In genomic region chr18:23585897-23586248, GRCh38 we compare ENCODE assay signal across 8 cellular contexts. TPM values are rescaled to one million over a fixed set of nuclear protein-coding genes. Genes with fewer than 3 reads are reported as not detected.
DNase-seq lines count a peak whose midpoint lies in the region; ATAC-seq and TF ChIP-seq lines count a peak whose summit lies in the region.

No MANE protein-coding gene starts in this region.

- H3K4me3 Mint-ChIP-seq in CD4-positive, CD25-positive, alpha-beta regulatory T cell: peak overlapping the region; percentile 95 to 100 (median 97)

- H3K4me3 ChIP-seq in CD4-positive, CD25-positive, alpha-beta regulatory T cell (ENCODE audit: low read depth, low read length): peak overlapping the region; percentile 98
- peak overlapping the region; percentile 84 to 87 for H3K4me3 ChIP-seq in ascending aorta
- H3K4me3 ChIP-seq in vagina: peak overlapping the region; percentile 85 to 92

- H3K4me1 Mint-ChIP-seq in CD4-positive, CD25-positive, alpha-beta regulatory T cell: peaks cover 33 to 53% (median 42%) of the 10 kb centered on the region in 4 donors

- H3K36me3 Mint-ChIP-seq in CD4-positive, CD25-positive, alpha-beta regulatory T cell: peaks cover 9% of the 10 kb centered on the region

- peaks cover 40% of the 10 kb centered on the region for H3K4me1 ChIP-seq in CD4-positive, CD25-positive, alpha-beta regulatory T cell (ENCODE audit: control insufficient read depth, insufficient read depth, low read length, poor library complexity, severe bottlenecking)
- H3K4me1 ChIP-seq in ascending aorta (peaks cover 10 to 29% of the 10 kb centered on the region in 2 donors), vagina (peaks cover 49% of the 10 kb centered on the region)

- DNase-seq in CD4-positive, CD25-positive, alpha-beta regulatory T cell: no peak
- no peak for DNase-seq in ascending aorta (ENCODE audit: low spot score in 2 of 2)
- DNase-seq in medulla oblongata (ENCODE audit: extremely low spot score): peak; percentile 34
- no peak for DNase-seq in vagina (ENCODE audit: extremely low spot score in 2 of 2)
- DNase-seq in dedifferentiated amniotic fluid mesenchymal stem cell (ENCODE audit: extremely low spot score): no peak
- no peak for DNase-seq in NCI-H1105 (lab: John Stamatoyannopoulos, UW)

- peaks cover 10% of the 10 kb centered on the region for H3K27me3 Mint-ChIP-seq in CD4-positive, CD25-positive, alpha-beta regulatory T cell

- H3K27ac ChIP-seq in CD4-positive, CD25-positive, alpha-beta regulatory T cell (ENCODE audit: insufficient read depth, low read length, poor library complexity, severe bottlenecking): peak overlapping the region; percentile 99
- H3K27ac ChIP-seq in ascending aorta: peak overlapping the region; percentile 98 to 100
- peak overlapping the region; percentile 99 for H3K27ac ChIP-seq in vagina

- no peaks in the 10 kb centered on the region for H3K9me3 ChIP-seq in CD4-positive, CD25-positive, alpha-beta regulatory T cell (ENCODE audit: control insufficient read depth in 2 of 2, low read length in 2 of 2)
- H3K9me3 ChIP-seq in ascending aorta (no peaks in the 10 kb centered on the region), vagina (no peaks in the 10 kb centered on the region)

- no peaks in the 10 kb centered on the region for H3K27me3 ChIP-seq in CD4-positive, CD25-positive, alpha-beta regulatory T cell (ENCODE audit: control insufficient read depth, insufficient read depth, low read length)
- no peaks in the 10 kb centered on the region for H3K27me3 ChIP-seq in ascending aorta
- no peaks in the 10 kb centered on the region for H3K27me3 ChIP-seq in vagina

- intact Hi-C loops in ascending aorta (cut with DNase I) (loop anchor here (1.0 to 10.0 kb wide), 4 partner anchors 83 to 1769 kb away; partner anchors contain the start of genes RIOK3, RMC1 and ZNF521), vagina (cut with DNase I) (loop anchor here (5.0 kb wide), 1 partner anchor 84 kb away; the partner anchor contains the start of gene RMC1)

- ATAC-seq in CD4-positive, CD25-positive, alpha-beta regulatory T cell (ENCODE audit: low read depth in 2 of 2): no peak
- ATAC-seq in HG02870 (IDR thresholded peaks at IDR 0.05; ENCODE audit: unreplicated experiment) (peak; percentile 14), HG02840 (IDR thresholded peaks at IDR 0.05; ENCODE audit: low FRiP score, unreplicated experiment) (no peak)

- TF ChIP-seq POLR2A in vagina (IDR thresholded peaks at IDR 0.05): no peak

- peaks cover 0 to 1% (median 0%) of the 10 kb centered on the region in 7 donors for H3K9me3 Mint-ChIP-seq in CD4-positive, CD25-positive, alpha-beta regulatory T cell

- H3K36me3 ChIP-seq in CD4-positive, CD25-positive, alpha-beta regulatory T cell (ENCODE audit: control insufficient read depth, insufficient read depth, low read length): peaks cover 3% of the 10 kb centered on the region
- peaks cover 0 to 3% of the 10 kb centered on the region in 2 donors for H3K36me3 ChIP-seq in ascending aorta
- no peaks in the 10 kb centered on the region for H3K36me3 ChIP-seq in vagina

- peak overlapping the region; percentile 83 to 98 (median 91) for H3K27ac Mint-ChIP-seq in CD4-positive, CD25-positive, alpha-beta regulatory T cell

- TF ChIP-seq CTCF in ascending aorta (IDR thresholded peaks at IDR 0.05) (no peak), vagina (IDR thresholded peaks at IDR 0.05) (no peak)

RNA-seq across cellular contexts. Expression of gene NPC1, which starts 0.4 kb away (rescaled TPM):
- 86.9 TPM for total RNA-seq in CD4-positive, CD25-positive, alpha-beta regulatory T cell
- 10 to 100 TPM; 17.4 to 24.3 (median 20.4) TPM for polyA plus RNA-seq in CD4-positive, CD25-positive, alpha-beta regulatory T cell
- total RNA-seq in ascending aorta (21.6 TPM), vagina (89.9 TPM)
